ENCODE assay signal across 1 cellular context in the genomic region with DNA sequence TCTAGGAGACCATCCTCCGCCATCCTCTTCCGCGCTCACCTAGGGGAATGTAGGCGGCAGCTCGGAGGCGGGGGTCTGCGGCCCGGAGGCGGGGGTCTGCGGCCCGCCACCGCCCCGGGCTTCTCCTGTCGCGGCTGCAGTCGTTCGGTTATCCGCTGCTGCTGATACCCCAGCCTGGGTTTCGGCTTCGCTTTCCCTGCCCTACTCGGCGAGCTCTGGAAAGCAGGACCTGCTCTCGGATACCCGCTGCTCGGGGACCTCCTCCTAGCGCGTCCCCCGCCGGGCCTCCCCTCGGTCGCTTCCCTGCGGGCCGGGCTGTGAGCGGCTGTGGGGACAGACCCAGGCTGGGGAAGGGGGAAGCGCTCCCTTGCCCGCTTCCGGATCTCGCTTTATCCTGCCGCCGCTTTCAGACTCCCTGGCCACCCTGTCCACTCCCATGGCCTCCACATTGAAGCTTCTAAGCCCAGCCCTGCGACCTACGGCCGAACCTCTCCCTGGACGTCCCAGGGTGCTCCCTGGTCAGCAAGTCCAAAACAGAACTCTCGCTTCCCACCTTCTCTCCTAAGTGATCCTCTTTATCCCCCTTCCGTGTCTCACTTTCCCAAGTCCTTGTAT.
A peak's percentile ranks its signal among the peaks of the same experiment; 100 is the strongest.
TF ChIP-seq lines count a peak whose summit lies in the region.

No MANE protein-coding gene starts in this region.

TF ChIP-seq in H1, 55 proteins besides CTCF, POLR2A, EP300 and RAD21:
- TF ChIP-seq TAF7 (optimal IDR thresholded peaks at IDR 0.05; ENCODE audit: borderline replicate concordance, low read depth, low read length) = peak; percentile 45
- no peak for TF ChIP-seq RFX5 (IDR thresholded peaks at IDR 0.05; ENCODE audit: borderline replicate concordance, low read depth, low read length)
- peak; percentile 76 for TF ChIP-seq KDM4A (IDR thresholded peaks at IDR 0.05; ENCODE audit: low read depth, low read length, severe bottlenecking)
- TF ChIP-seq ASH2L (IDR thresholded peaks at IDR 0.05; ENCODE audit: low read length) = peak; percentile 71
- TF ChIP-seq CEBPB (IDR thresholded peaks at IDR 0.05; ENCODE audit: low read depth, low read length) = no peak
